In genomic region chr21:46110499-46111192, GRCh38 we compare ENCODE assay signal across 2 cellular contexts.
TF ChIP-seq lines count a peak whose summit lies in the region.

No MANE protein-coding gene starts in this region.

TF ChIP-seq in IMR-90, 13 proteins besides CTCF, POLR2A, EP300 and RAD21:
- TF ChIP-seq MAFK (IDR thresholded peaks at IDR 0.05; ENCODE audit: low read depth, low read length), result no peak
- no peak for TF ChIP-seq MAZ (IDR thresholded peaks at IDR 0.05; ENCODE audit: borderline replicate concordance, low read depth, low read length)
- TF ChIP-seq NFE2L2 (IDR thresholded peaks at IDR 0.05; ENCODE audit: low read depth, low read length), result no peak
- no peak for TF ChIP-seq USF2 (IDR thresholded peaks at IDR 0.05; ENCODE audit: low read depth, low read length)
- TF ChIP-seq CEBPB (IDR thresholded peaks at IDR 0.05; ENCODE audit: low read depth, low read length), result no peak
TF ChIP-seq in IMR-90: peak in this region for 0.

TF ChIP-seq in HepG2, 621 proteins besides CTCF, POLR2A, EP300 and RAD21:
- TF ChIP-seq STAG1 (CRISPR knock-in tag; IDR thresholded peaks at IDR 0.05) (peak; percentile 32), AHR (CRISPR knock-in tag; IDR thresholded peaks at IDR 0.05) (no peak)
TF ChIP-seq in HepG2: peak in this region for 1.
